1 cellular context compared by ENCODE assay signal in the genomic region with DNA sequence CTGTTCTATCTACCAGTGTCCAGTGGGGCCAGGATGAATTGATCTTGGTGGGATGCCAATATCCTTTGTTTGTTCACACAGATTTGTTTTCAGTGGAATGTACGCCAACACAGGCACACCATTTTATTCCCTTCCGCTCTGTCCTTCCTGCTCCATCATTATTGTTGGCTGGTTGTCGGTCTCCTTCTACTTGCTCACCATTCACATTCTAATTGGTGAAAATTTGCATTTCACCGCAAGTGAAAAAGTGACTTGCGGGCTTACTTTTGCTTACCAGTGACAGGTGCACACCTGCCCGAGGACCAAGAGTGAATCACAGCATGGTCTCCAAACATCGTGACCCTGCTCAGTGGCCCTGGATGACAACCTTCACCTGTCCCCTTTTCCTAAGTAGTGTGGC.
TF ChIP-seq lines count a peak whose summit lies in the region.

No MANE protein-coding gene starts in this region.

TF ChIP-seq in HepG2, 621 proteins besides CTCF, POLR2A, EP300 and RAD21 (continued from another document):
- TF ChIP-seq, protein P1, sequence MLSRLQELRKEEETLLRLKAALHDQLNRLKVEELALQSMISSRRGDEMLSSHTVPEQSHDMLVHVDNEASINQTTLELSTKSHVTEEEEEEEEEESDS (CRISPR knock-in tag; IDR thresholded peaks at IDR 0.05; ENCODE audit: borderline replicate concordance): no peak
- TF ChIP-seq ZNF75D (CRISPR knock-in tag; IDR thresholded peaks at IDR 0.05; ENCODE audit: borderline replicate concordance): no peak
- TF ChIP-seq SRSF9 (IDR thresholded peaks at IDR 0.05; ENCODE audit: borderline replicate concordance, insufficient read depth, low read depth, low read length, poor library complexity, severe bottlenecking): no peak
- no peak for TF ChIP-seq SP5 (CRISPR knock-in tag; IDR thresholded peaks at IDR 0.05; ENCODE audit: borderline replicate concordance, low read depth)
- no peak for TF ChIP-seq CEBPG (CRISPR knock-in tag; IDR thresholded peaks at IDR 0.05)
- TF ChIP-seq, protein P2, sequence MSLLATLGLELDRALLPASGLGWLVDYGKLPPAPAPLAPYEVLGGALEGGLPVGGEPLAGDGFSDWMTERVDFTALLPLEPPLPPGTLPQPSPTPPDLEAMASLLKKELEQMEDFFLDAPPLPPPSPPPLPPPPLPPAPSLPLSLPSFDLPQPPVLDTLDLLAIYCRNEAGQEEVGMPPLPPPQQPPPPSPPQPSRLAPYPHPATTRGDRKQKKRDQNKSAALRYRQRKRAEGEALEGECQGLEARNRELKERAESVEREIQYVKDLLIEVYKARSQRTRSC (CRISPR knock-in tag; IDR thresholded peaks at IDR 0.05; ENCODE audit: low read depth): no peak
- no peak for TF ChIP-seq CC2D1A (CRISPR knock-in tag; IDR thresholded peaks at IDR 0.05)
- no peak for TF ChIP-seq PRPF4 (IDR thresholded peaks at IDR 0.05; ENCODE audit: low read depth, low read length, poor library complexity, severe bottlenecking)
- no peak for TF ChIP-seq TEAD2 (CRISPR knock-in tag; IDR thresholded peaks at IDR 0.05)
- TF ChIP-seq ZNF777 (CRISPR knock-in tag; IDR thresholded peaks at IDR 0.05): no peak
- TF ChIP-seq ZNF747 (CRISPR knock-in tag; IDR thresholded peaks at IDR 0.05; ENCODE audit: borderline replicate concordance): no peak
- no peak for TF ChIP-seq HDAC2 (CRISPR knock-in tag; IDR thresholded peaks at IDR 0.05)
